In the genomic region with DNA sequence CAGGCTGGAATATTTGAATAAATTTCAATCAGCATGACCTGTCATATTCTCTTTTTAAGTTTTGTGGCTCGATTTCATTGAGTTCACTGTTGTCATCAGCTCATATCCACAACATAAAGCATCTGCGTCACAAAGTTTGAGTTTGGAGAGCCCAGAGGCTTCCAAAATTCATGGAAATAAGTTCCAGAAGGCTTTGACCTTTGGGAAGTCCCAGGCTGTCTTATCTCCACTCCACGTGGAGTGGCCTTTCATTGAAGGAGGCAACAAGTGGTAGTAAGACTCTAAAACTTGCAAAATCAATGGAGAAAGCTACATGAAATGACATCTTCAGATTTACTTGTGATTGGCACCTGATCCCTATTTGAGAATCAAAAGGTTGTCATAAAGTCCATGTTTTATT, we compare ENCODE assay signal across 28 cellular contexts.
"Had no signal": no experiment of that assay in that cellular context is flagged by ENCODE, and none has a peak within 500 bp of the region (broad histone marks: within the 10 kb centered on the region; RNA-seq: fewer than 3 reads in every experiment).

No MANE protein-coding gene starts in this region.

- H3K4me3 ChIP-seq: stomach, suprapubic skin, testis, thoracic aorta, thyroid gland, tibial artery, tibial nerve, transverse colon, upper lobe of left lung, upper lobe of right lung, uterus, vagina had no signal

- H3K27ac ChIP-seq: stomach, suprapubic skin, testis, thoracic aorta, thyroid gland, tibial artery, tibial nerve, transverse colon, upper lobe of left lung, upper lobe of right lung, uterus, vagina had no signal

- H3K4me1 Mint-ChIP-seq: stimulated activated effector memory CD8-positive, alpha-beta T cell treated with anti-CD3 and anti-CD28 coated beads, Interleukin-12 subunit alpha, Interleukin-12 subunit beta, amount 100 ng/mL, for 72 hours; stimulated activated memory B cell treated with anti-CD40 and anti-IgM and Interleukin-4, amounts not matched to agents 10 μg/mL and 1 μg/mL and 100 μg/mL, for 72 hours had no signal

- H3K9me3 ChIP-seq: stomach, suprapubic skin, testis, thoracic aorta, thyroid gland, tibial artery, tibial nerve, transverse colon, upper lobe of left lung, upper lobe of right lung, uterus, vagina had no signal

- H3K36me3 Mint-ChIP-seq: stimulated activated effector memory CD8-positive, alpha-beta T cell treated with anti-CD3 and anti-CD28 coated beads, Interleukin-12 subunit alpha, Interleukin-12 subunit beta, amount 100 ng/mL, for 72 hours; stimulated activated memory B cell treated with anti-CD40 and anti-IgM and Interleukin-4, amounts not matched to agents 10 μg/mL and 1 μg/mL and 100 μg/mL, for 72 hours; stimulated activated naive B cell treated with anti-CD40 and anti-IgM and Interleukin-4, amounts not matched to agents 10 μg/mL and 1 μg/mL and 100 μg/mL, for 72 hours; type B pancreatic cell had no signal

- ATAC-seq: stimulated activated effector memory CD8-positive, alpha-beta T cell treated with anti-CD3 and anti-CD28 coated beads, Interleukin-12 subunit alpha, Interleukin-12 subunit beta, amount 100 ng/mL, for 72 hours; stimulated activated memory B cell treated with anti-CD40 and anti-IgM and Interleukin-4, amounts not matched to agents 10 μg/mL and 1 μg/mL and 100 μg/mL, for 72 hours; stimulated activated naive B cell treated with anti-CD40 and anti-IgM and Interleukin-4, amounts not matched to agents 10 μg/mL and 1 μg/mL and 100 μg/mL, for 72 hours; stimulated activated naive CD8-positive, alpha-beta T cell treated with anti-CD3 and anti-CD28 coated beads, Interleukin-15, amount 100 ng/mL, for 72 hours; stimulated activated naive CD8-positive, alpha-beta T cell treated with anti-CD3 and anti-CD28 coated beads, Interleukin-15, Interleukin-2, amounts not matched to agents 100 U/mL and 50 U/mL, for 24 hours; upper lobe of right lung had no signal

- H3K9me3 Mint-ChIP-seq: stimulated activated naive B cell treated with anti-CD40 and anti-IgM and Interleukin-4, amounts not matched to agents 10 μg/mL and 1 μg/mL and 100 μg/mL, for 72 hours; stimulated activated naive CD8-positive, alpha-beta T cell treated with anti-CD3 and anti-CD28 coated beads, Interleukin-15, amount 100 ng/mL, for 72 hours; stimulated activated naive CD8-positive, alpha-beta T cell treated with anti-CD3 and anti-CD28 coated beads, Interleukin-15, Interleukin-2, amounts not matched to agents 100 ng/mL and 50 ng/mL, for 24 hours; type B pancreatic cell had no signal

- H3K4me1 ChIP-seq: stomach, suprapubic skin, testis, thyroid gland, tibial nerve, transverse colon, upper lobe of left lung, upper lobe of right lung, uterus, vagina had no signal

- H3K27ac Mint-ChIP-seq: stimulated activated effector memory CD8-positive, alpha-beta T cell treated with anti-CD3 and anti-CD28 coated beads, Interleukin-12 subunit alpha, Interleukin-12 subunit beta, amount 100 ng/mL, for 72 hours; stimulated activated memory B cell treated with anti-CD40 and anti-IgM and Interleukin-4, amounts not matched to agents 10 μg/mL and 1 μg/mL and 100 μg/mL, for 72 hours; stimulated activated naive B cell treated with anti-CD40 and anti-IgM and Interleukin-4, amounts not matched to agents 10 μg/mL and 1 μg/mL and 100 μg/mL, for 72 hours; stimulated activated naive CD8-positive, alpha-beta T cell treated with anti-CD3 and anti-CD28 coated beads, Interleukin-15, amount 100 ng/mL, for 72 hours; stimulated activated naive CD8-positive, alpha-beta T cell treated with anti-CD3 and anti-CD28 coated beads, Interleukin-15, Interleukin-2, amounts not matched to agents 100 ng/mL and 50 ng/mL, for 24 hours; type B pancreatic cell had no signal

- H3K27me3 Mint-ChIP-seq: stimulated activated memory B cell treated with anti-CD40 and anti-IgM and Interleukin-4, amounts not matched to agents 10 μg/mL and 1 μg/mL and 100 μg/mL, for 72 hours; stimulated activated naive B cell treated with anti-CD40 and anti-IgM and Interleukin-4, amounts not matched to agents 10 μg/mL and 1 μg/mL and 100 μg/mL, for 72 hours; stimulated activated naive CD8-positive, alpha-beta T cell treated with anti-CD3 and anti-CD28 coated beads, Interleukin-15, Interleukin-2, amounts not matched to agents 100 ng/mL and 50 ng/mL, for 24 hours had no signal

- H3K27me3 ChIP-seq: stomach, suprapubic skin, testis, thyroid gland, tibial artery, tibial nerve, transverse colon, upper lobe of left lung, upper lobe of right lung, uterus, vagina had no signal

- H3K36me3 ChIP-seq: stomach, suprapubic skin, thoracic aorta, thyroid gland, tibial artery, tibial nerve, transverse colon, upper lobe of left lung, upper lobe of right lung, uterus, vagina had no signal

- H3K4me3 Mint-ChIP-seq: stimulated activated effector memory CD8-positive, alpha-beta T cell treated with anti-CD3 and anti-CD28 coated beads, Interleukin-12 subunit alpha, Interleukin-12 subunit beta, amount 100 ng/mL, for 72 hours; stimulated activated memory B cell treated with anti-CD40 and anti-IgM and Interleukin-4, amounts not matched to agents 10 μg/mL and 1 μg/mL and 100 μg/mL, for 72 hours; stimulated activated naive B cell treated with anti-CD40 and anti-IgM and Interleukin-4, amounts not matched to agents 10 μg/mL and 1 μg/mL and 100 μg/mL, for 72 hours; stimulated activated naive CD8-positive, alpha-beta T cell treated with anti-CD3 and anti-CD28 coated beads, Interleukin-15, amount 100 ng/mL, for 72 hours; stimulated activated naive CD8-positive, alpha-beta T cell treated with anti-CD3 and anti-CD28 coated beads, Interleukin-15, Interleukin-2, amounts not matched to agents 100 ng/mL and 50 ng/mL, for 24 hours; type B pancreatic cell had no signal

- DNase-seq: stimulated activated CD4-positive, alpha-beta T cell treated with anti-CD3 and anti-CD28 coated beads, Interleukin-2, amount 100 ng/mL, for 48 hours; stimulated activated CD4-positive, alpha-beta T cell treated with anti-CD3 and anti-CD28 coated beads, Interleukin-4, amount 100 ng/mL, for 1 hour; stimulated activated CD4-positive, alpha-beta T cell treated with anti-CD3 and anti-CD28 coated beads, Interleukin-4, amount 100 ng/mL, for 24 hours; stimulated activated CD4-positive, alpha-beta T cell treated with anti-CD3 and anti-CD28 coated beads, Interleukin-4, amount 100 ng/mL, for 4 hours; stimulated activated CD8-positive, alpha-beta memory T cell treated with anti-CD3 and anti-CD28 coated beads, Interleukin-4, amount 100 ng/mL, for 48 hours; stimulated activated naive B cell treated with anti-CD40 and anti-IgM and Interleukin-4, amounts not matched to agents 10 μg/mL and 1 μg/mL and 100 μg/mL, for 72 hours; stimulated activated naive CD4-positive, alpha-beta T cell; stimulated activated naive CD4-positive, alpha-beta T cell treated with Interleukin-2 at 50 U/mL for 16 hours; stimulated activated naive CD8-positive, alpha-beta T cell treated with anti-CD3 and anti-CD28 coated beads, Interleukin-15, amount 100 ng/mL, for 72 hours; stimulated activated naive CD8-positive, alpha-beta T cell treated with anti-CD3 and anti-CD28 coated beads, Interleukin-15, Interleukin-2, amounts not matched to agents 100 U/mL and 50 U/mL, for 24 hours; stomach; substantia nigra; testis; thyroid gland; tibial artery; transverse colon; trophoblast cell; upper lobe of left lung; upper lobe of right lung; uterus had no signal
